ENCODE assay signal across 1 cellular context in the genomic region with DNA sequence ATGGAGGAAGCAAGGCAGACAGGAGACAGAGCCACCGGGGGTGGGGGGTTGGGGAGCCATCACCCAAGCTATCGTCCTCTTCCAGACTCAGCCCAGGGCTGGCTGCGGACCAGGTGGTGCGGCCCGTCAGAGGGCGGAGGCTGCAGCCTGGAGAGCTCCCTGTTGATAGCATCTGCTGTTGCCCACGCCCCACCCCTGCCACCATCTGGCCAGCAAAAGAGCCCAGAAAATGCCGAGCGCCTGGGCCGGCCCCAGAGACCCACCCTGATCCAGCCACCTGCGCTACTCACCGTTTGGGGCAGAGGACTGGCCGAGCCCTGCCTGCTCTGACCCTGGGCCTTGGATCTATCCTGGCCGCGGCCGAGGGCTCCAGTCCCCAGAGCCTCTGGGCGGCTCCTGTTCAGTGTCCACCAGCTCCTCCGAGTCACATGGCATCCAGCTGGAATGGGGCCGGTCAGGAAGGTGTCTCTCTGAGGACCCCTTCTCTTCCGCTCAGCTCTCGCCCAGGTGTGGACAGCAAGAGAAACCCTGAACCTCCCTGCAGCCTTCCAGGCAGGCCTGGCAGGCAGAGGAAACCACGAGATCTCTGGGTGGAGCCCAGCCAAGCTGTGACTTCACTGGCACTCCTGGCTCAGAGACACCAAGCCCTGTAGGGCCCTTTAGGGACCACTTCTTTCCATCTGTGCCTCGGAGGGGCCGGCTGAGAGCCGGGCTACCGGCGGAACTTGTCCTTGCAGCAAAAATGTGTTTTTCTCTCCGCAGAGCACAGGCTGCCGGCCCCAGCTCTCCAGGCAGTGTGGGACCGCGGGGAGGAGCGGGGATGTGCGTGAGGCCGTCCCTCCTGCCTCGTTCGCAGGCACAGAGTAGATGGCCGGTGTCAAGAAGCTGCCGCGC.
TF ChIP-seq lines count a peak whose summit lies in the region.

A gene with protein sequence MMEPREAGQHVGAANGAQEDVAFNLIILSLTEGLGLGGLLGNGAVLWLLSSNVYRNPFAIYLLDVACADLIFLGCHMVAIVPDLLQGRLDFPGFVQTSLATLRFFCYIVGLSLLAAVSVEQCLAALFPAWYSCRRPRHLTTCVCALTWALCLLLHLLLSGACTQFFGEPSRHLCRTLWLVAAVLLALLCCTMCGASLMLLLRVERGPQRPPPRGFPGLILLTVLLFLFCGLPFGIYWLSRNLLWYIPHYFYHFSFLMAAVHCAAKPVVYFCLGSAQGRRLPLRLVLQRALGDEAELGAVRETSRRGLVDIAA (minus strand): TSS at position 567 of the 894 bp plus-strand sequence. CDS start 3,618 bp downstream, outside the sequence.

TF ChIP-seq in K562, 482 proteins besides CTCF, POLR2A, EP300 and RAD21 (continued from another document and continues in another):
- TF ChIP-seq TFE3 (CRISPR knock-in tag; IDR thresholded peaks at IDR 0.05) = no peak
- TF ChIP-seq POLR3A (IDR thresholded peaks at IDR 0.05; ENCODE audit: borderline replicate concordance, extremely low read depth, insufficient read depth, insufficient read length) = no peak
- TF ChIP-seq NEUROD1 (IDR thresholded peaks at IDR 0.05; ENCODE audit: borderline replicate concordance, low read depth, low read length, partially characterized antibody) = no peak
- TF ChIP-seq FIP1L1 (IDR thresholded peaks at IDR 0.05; ENCODE audit: low read depth, low read length, poor library complexity, severe bottlenecking) = no peak
- TF ChIP-seq RFX7 (CRISPR knock-in tag; IDR thresholded peaks at IDR 0.05) = no peak
- TF ChIP-seq MED1 (CRISPR knock-in tag; IDR thresholded peaks at IDR 0.05; ENCODE audit: borderline replicate concordance) = no peak
- TF ChIP-seq ILF3 (IDR thresholded peaks at IDR 0.05; ENCODE audit: borderline replicate concordance) = no peak
- peak; percentile 9; the same call in 1 of the 2 replicates for TF ChIP-seq EGR1 (conservative IDR thresholded peaks at IDR 0.05)
- TF ChIP-seq FOS (IDR thresholded peaks at IDR 0.05; ENCODE audit: extremely low read depth, insufficient read length) = no peak
- peak; percentile 96 for TF ChIP-seq HMGN3 (IDR thresholded peaks at IDR 0.05; ENCODE audit: borderline replicate concordance, extremely low read depth, insufficient read length, low read depth, low read length)
- TF ChIP-seq, protein P1, sequence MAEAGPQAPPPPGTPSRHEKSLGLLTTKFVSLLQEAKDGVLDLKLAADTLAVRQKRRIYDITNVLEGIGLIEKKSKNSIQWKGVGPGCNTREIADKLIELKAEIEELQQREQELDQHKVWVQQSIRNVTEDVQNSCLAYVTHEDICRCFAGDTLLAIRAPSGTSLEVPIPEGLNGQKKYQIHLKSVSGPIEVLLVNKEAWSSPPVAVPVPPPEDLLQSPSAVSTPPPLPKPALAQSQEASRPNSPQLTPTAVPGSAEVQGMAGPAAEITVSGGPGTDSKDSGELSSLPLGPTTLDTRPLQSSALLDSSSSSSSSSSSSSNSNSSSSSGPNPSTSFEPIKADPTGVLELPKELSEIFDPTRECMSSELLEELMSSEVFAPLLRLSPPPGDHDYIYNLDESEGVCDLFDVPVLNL (CRISPR knock-in tag; IDR thresholded peaks at IDR 0.05; ENCODE audit: low read depth) = no peak
- TF ChIP-seq, protein P2, sequence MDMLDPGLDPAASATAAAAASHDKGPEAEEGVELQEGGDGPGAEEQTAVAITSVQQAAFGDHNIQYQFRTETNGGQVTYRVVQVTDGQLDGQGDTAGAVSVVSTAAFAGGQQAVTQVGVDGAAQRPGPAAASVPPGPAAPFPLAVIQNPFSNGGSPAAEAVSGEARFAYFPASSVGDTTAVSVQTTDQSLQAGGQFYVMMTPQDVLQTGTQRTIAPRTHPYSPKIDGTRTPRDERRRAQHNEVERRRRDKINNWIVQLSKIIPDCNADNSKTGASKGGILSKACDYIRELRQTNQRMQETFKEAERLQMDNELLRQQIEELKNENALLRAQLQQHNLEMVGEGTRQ (CRISPR knock-in tag; IDR thresholded peaks at IDR 0.05) = peak; percentile 18; the same call in 1 of the 2 replicates
- TF ChIP-seq, protein P3, sequence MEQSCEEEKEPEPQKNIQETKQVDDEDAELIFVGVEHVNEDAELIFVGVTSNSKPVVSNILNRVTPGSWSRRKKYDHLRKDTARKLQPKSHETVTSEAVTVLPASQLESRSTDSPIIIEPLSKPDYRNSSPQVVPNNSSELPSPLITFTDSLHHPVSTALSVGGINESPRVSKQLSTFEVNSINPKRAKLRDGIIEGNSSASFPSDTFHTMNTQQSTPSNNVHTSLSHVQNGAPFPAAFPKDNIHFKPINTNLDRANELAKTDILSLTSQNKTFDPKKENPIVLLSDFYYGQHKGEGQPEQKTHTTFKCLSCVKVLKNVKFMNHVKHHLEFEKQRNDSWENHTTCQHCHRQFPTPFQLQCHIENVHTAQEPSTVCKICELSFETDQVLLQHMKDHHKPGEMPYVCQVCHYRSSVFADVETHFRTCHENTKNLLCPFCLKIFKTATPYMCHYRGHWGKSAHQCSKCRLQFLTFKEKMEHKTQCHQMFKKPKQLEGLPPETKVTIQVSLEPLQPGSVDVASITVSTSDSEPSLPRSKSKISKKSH (CRISPR knock-in tag; IDR thresholded peaks at IDR 0.05) = no peak
- TF ChIP-seq KLF16 (IDR thresholded peaks at IDR 0.05) = peak; percentile 72; the same call in 1 of the 2 replicates
- TF ChIP-seq, protein P4, sequence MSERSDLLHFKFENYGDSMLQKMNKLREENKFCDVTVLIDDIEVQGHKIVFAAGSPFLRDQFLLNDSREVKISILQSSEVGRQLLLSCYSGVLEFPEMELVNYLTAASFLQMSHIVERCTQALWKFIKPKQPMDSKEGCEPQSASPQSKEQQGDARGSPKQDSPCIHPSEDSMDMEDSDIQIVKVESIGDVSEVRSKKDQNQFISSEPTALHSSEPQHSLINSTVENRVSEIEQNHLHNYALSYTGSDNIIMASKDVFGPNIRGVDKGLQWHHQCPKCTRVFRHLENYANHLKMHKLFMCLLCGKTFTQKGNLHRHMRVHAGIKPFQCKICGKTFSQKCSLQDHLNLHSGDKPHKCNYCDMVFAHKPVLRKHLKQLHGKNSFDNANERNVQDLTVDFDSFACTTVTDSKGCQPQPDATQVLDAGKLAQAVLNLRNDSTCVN (CRISPR knock-in tag; IDR thresholded peaks at IDR 0.05) = no peak
- TF ChIP-seq ZKSCAN1 (IDR thresholded peaks at IDR 0.05; ENCODE audit: low read depth, low read length) = no peak
- 0 out of 2 replicates have a peak, but pooled peaks have one; percentile 50 for TF ChIP-seq MYNN (IDR thresholded peaks at IDR 0.05)
- no peak for TF ChIP-seq MYNN (CRISPR knock-in tag; IDR thresholded peaks at IDR 0.05)
- TF ChIP-seq, protein P5, sequence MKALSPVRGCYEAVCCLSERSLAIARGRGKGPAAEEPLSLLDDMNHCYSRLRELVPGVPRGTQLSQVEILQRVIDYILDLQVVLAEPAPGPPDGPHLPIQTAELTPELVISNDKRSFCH (CRISPR knock-in tag; IDR thresholded peaks at IDR 0.05) = no peak
- TF ChIP-seq, protein P5 (tag; IDR thresholded peaks at IDR 0.05) = no peak
- TF ChIP-seq, protein P6, sequence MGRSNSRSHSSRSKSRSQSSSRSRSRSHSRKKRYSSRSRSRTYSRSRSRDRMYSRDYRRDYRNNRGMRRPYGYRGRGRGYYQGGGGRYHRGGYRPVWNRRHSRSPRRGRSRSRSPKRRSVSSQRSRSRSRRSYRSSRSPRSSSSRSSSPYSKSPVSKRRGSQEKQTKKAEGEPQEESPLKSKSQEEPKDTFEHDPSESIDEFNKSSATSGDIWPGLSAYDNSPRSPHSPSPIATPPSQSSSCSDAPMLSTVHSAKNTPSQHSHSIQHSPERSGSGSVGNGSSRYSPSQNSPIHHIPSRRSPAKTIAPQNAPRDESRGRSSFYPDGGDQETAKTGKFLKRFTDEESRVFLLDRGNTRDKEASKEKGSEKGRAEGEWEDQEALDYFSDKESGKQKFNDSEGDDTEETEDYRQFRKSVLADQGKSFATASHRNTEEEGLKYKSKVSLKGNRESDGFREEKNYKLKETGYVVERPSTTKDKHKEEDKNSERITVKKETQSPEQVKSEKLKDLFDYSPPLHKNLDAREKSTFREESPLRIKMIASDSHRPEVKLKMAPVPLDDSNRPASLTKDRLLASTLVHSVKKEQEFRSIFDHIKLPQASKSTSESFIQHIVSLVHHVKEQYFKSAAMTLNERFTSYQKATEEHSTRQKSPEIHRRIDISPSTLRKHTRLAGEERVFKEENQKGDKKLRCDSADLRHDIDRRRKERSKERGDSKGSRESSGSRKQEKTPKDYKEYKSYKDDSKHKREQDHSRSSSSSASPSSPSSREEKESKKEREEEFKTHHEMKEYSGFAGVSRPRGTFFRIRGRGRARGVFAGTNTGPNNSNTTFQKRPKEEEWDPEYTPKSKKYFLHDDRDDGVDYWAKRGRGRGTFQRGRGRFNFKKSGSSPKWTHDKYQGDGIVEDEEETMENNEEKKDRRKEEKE (IDR thresholded peaks at IDR 0.05; ENCODE audit: borderline replicate concordance in 1 of 2, control insufficient read depth in 1 of 2, low read depth in 2 of 2, low read length in 1 of 2) = no peak
- TF ChIP-seq, protein P7, sequence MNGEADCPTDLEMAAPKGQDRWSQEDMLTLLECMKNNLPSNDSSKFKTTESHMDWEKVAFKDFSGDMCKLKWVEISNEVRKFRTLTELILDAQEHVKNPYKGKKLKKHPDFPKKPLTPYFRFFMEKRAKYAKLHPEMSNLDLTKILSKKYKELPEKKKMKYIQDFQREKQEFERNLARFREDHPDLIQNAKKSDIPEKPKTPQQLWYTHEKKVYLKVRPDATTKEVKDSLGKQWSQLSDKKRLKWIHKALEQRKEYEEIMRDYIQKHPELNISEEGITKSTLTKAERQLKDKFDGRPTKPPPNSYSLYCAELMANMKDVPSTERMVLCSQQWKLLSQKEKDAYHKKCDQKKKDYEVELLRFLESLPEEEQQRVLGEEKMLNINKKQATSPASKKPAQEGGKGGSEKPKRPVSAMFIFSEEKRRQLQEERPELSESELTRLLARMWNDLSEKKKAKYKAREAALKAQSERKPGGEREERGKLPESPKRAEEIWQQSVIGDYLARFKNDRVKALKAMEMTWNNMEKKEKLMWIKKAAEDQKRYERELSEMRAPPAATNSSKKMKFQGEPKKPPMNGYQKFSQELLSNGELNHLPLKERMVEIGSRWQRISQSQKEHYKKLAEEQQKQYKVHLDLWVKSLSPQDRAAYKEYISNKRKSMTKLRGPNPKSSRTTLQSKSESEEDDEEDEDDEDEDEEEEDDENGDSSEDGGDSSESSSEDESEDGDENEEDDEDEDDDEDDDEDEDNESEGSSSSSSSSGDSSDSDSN (IDR thresholded peaks at IDR 0.05; ENCODE audit: borderline replicate concordance in 1 of 2, low read depth in 2 of 2, low read length in 2 of 2) = peak in 1 of 2 experiments; percentile 51; a peak in 1 of 4 replicates
- TF ChIP-seq DMBX1 (CRISPR knock-in tag; IDR thresholded peaks at IDR 0.05; ENCODE audit: borderline replicate concordance) = peak; percentile 74; the same call in 1 of the 2 replicates
- TF ChIP-seq PHF21A (IDR thresholded peaks at IDR 0.05; ENCODE audit: borderline replicate concordance, low read depth) = no peak
- peak; percentile 76; the same call in 1 of the 2 replicates for TF ChIP-seq ZNF592 (IDR thresholded peaks at IDR 0.05)
- TF ChIP-seq, protein P8, sequence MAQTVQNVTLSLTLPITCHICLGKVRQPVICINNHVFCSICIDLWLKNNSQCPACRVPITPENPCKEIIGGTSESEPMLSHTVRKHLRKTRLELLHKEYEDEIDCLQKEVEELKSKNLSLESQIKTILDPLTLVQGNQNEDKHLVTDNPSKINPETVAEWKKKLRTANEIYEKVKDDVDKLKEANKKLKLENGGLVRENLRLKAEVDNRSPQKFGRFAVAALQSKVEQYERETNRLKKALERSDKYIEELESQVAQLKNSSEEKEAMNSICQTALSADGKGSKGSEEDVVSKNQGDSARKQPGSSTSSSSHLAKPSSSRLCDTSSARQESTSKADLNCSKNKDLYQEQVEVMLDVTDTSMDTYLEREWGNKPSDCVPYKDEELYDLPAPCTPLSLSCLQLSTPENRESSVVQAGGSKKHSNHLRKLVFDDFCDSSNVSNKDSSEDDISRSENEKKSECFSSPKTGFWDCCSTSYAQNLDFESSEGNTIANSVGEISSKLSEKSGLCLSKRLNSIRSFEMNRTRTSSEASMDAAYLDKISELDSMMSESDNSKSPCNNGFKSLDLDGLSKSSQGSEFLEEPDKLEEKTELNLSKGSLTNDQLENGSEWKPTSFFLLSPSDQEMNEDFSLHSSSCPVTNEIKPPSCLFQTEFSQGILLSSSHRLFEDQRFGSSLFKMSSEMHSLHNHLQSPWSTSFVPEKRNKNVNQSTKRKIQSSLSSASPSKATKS (CRISPR knock-in tag; IDR thresholded peaks at IDR 0.05) = no peak
